ENCODE assay signal across 8 cellular contexts in genomic region chr15:82999905-83000671, GRCh38. TPM values are rescaled to one million over a fixed set of nuclear protein-coding genes. Genes with fewer than 3 reads are reported as not detected.
DNase-seq lines count a peak whose midpoint lies in the region; ATAC-seq, FAIRE-seq and TF ChIP-seq lines count a peak whose summit lies in the region.

No MANE protein-coding gene starts in this region.

- peaks cover 13% of the 10 kb centered on the region for H3K4me1 Mint-ChIP-seq in astrocyte (ENCODE audit: low read depth, unreplicated experiment)

- no peaks in the 10 kb centered on the region for H3K79me2 ChIP-seq in astrocyte (ENCODE audit: insufficient read depth, low read length)

- no peaks in the 10 kb centered on the region for H3K36me3 Mint-ChIP-seq in astrocyte (ENCODE audit: low read depth, unreplicated experiment)

- no peaks in the 10 kb centered on the region for H3K9me3 ChIP-seq in Panc1 (ENCODE audit: control insufficient read depth, insufficient read depth, low read depth, low read length)
- no peaks in the 10 kb centered on the region for H3K9me3 ChIP-seq in astrocyte (ENCODE audit: insufficient read depth, low read depth, low read length)
- H3K9me3 ChIP-seq in skeletal muscle satellite cell (replicated peaks; ENCODE audit: low read length): no peaks in the 10 kb centered on the region

- H3K4me3 ChIP-seq in Panc1 (ENCODE audit: low read depth in 2 of 2, low read length in 2 of 2): peak overlapping the region; percentile 25 to 52
- peak overlapping the region; percentile 58 for H3K4me3 ChIP-seq in astrocyte (ENCODE audit: insufficient read depth, low read depth, low read length)
- H3K4me3 ChIP-seq in skeletal muscle satellite cell (ENCODE audit: low read length): peak overlapping the region; percentile 68

- H3K27ac ChIP-seq in Panc1 (ENCODE audit: low read length): peak overlapping the region; percentile 58
- H3K27ac ChIP-seq in astrocyte (ENCODE audit: low read depth, low read length): no peak overlapping the region

- POLR2A ChIA-PET in Panc1 (lab: Charles Lee): no interaction called here

- DNase-seq in COR-L47 (lab: John Stamatoyannopoulos, UW) (peak; percentile 49), Panc1 (ENCODE audit: low read depth, low spot score) (peak; percentile 51), astrocyte (ENCODE audit: low read depth) (peak; percentile 44), hippocampal formation (lab: John Stamatoyannopoulos, UW) (peak; percentile 9 to 59), GOT3 (lab: John Stamatoyannopoulos, UW) (no peak)

- no TSS peak for BruUV-seq in Panc1 (replicated peaks; lab: Mats Ljungman, UMichigan)

- peak; percentile 72 for FAIRE-seq in astrocyte (lab: Jason Lieb, UNC)

- peak; percentile 80 for TF ChIP-seq CTCF in Panc1 (IDR thresholded peaks at IDR 0.05)
- TF ChIP-seq CTCF in astrocyte (IDR thresholded peaks at IDR 0.05; ENCODE audit: insufficient read depth, low read depth, low read length): peak; percentile 60

- in situ Hi-C loops in Panc1 (cut with HindIII; ENCODE audit: low pct_unique_long_range_greater_than_20kb, low sequenced_read_pairs): no loop called here

- H3K9me3 Mint-ChIP-seq in astrocyte (ENCODE audit: unreplicated experiment): no peaks in the 10 kb centered on the region

- H3K27me3 ChIP-seq in Panc1 (ENCODE audit: control insufficient read depth, insufficient read depth, low read length) (no peaks in the 10 kb centered on the region), astrocyte (ENCODE audit: insufficient read depth, low read length) (no peaks in the 10 kb centered on the region), skeletal muscle satellite cell (ENCODE audit: control insufficient read depth, insufficient read depth, low read length) (no peaks in the 10 kb centered on the region)

- peak overlapping the region; percentile 59 for H2AFZ ChIP-seq in astrocyte (ENCODE audit: low read depth, low read length)

- H3K4me2 ChIP-seq in astrocyte (ENCODE audit: low read length) (peak overlapping the region; percentile 90), skeletal muscle satellite cell (ENCODE audit: low read length) (peak overlapping the region; percentile 86)

- CTCF ChIA-PET in Panc1 (lab: Charles Lee): interaction anchor here (0.8 to 1.6 kb wide), 3 partner anchors 150 to 446 kb away, joined by 3 to 4 read pairs (median 3); no protein-coding TSS in a partner anchor

- no peak overlapping the region for H3K27ac Mint-ChIP-seq in astrocyte (ENCODE audit: unreplicated experiment)

- no peaks in the 10 kb centered on the region for H4K20me1 ChIP-seq in astrocyte (ENCODE audit: insufficient read depth, low read length)

- H3K27me3 Mint-ChIP-seq in astrocyte (ENCODE audit: low read depth, unreplicated experiment): no peaks in the 10 kb centered on the region

- no peak overlapping the region for H3K4me3 Mint-ChIP-seq in astrocyte (ENCODE audit: unreplicated experiment)

- peak; percentile 48 for ATAC-seq in GM19025 (IDR thresholded peaks at IDR 0.05; ENCODE audit: low read depth, unreplicated experiment)
- peak; percentile 55 for ATAC-seq in HG03571 (IDR thresholded peaks at IDR 0.05; ENCODE audit: unreplicated experiment)
- ATAC-seq in Panc1: peak; percentile 82

- H3K36me3 ChIP-seq in Panc1 (ENCODE audit: control insufficient read depth, insufficient read depth, low read length): peaks cover 3% of the 10 kb centered on the region; the same call in 1 of the 2 replicates
- no peaks in the 10 kb centered on the region for H3K36me3 ChIP-seq in astrocyte (ENCODE audit: insufficient read depth, low read length)
- no peaks in the 10 kb centered on the region for H3K36me3 ChIP-seq in skeletal muscle satellite cell (ENCODE audit: insufficient read depth, low read length)

- intact Hi-C loops in Panc1 (cut with micrococcal nuclease; ENCODE audit: unreplicated experiment): loop anchor here (2.0 kb wide), 2 partner anchors 149 to 459 kb away; partner anchors contain the start of gene RPS17

- no peaks in the 10 kb centered on the region for H3K4me1 ChIP-seq in Panc1 (ENCODE audit: control insufficient read depth, insufficient read depth, low read length)
- H3K4me1 ChIP-seq in astrocyte (ENCODE audit: insufficient read depth, low read length): no peaks in the 10 kb centered on the region
- H3K4me1 ChIP-seq in skeletal muscle satellite cell (ENCODE audit: control insufficient read depth, insufficient read depth, low read length): no peaks in the 10 kb centered on the region

- H3K9ac ChIP-seq in astrocyte (ENCODE audit: low read length) (peak overlapping the region; percentile 72), skeletal muscle satellite cell (ENCODE audit: low read depth, low read length) (peak overlapping the region; percentile 61)

RNA-seq across cellular contexts. Expression of gene C15orf40, which starts 11.4 kb away (rescaled TPM):
- total RNA-seq in Panc1 (2021; ENCODE audit: unreplicated experiment): 21.1 TPM
- polyA plus RNA-seq in Panc1 (2012; ENCODE audit: insufficient read length): 25.6 TPM
- 15.3 and 18.1 TPM in 2 replicates for total RNA-seq in astrocyte
- total RNA-seq in skeletal muscle satellite cell (2012; rRNA removed): 6.6 and 9.9 TPM in 2 replicates

RNA-seq across cellular contexts. Expression of gene RAMAC, which starts 14.1 kb away (rescaled TPM):
- total RNA-seq in Panc1 (2021; ENCODE audit: unreplicated experiment) (32.0 TPM), astrocyte (44.4 and 44.7 TPM in 2 replicates)
- 24.0 TPM for polyA plus RNA-seq in Panc1 (2012; ENCODE audit: insufficient read length)
- 26.6 and 32.2 TPM in 2 replicates for total RNA-seq in skeletal muscle satellite cell (2012; rRNA removed)

RNA-seq across cellular contexts. Expression of gene HOMER2, which starts 47.6 kb away (rescaled TPM):
- 35.9 TPM for total RNA-seq in Panc1 (2021; ENCODE audit: unreplicated experiment)
- 39.5 TPM for polyA plus RNA-seq in Panc1 (2012; ENCODE audit: insufficient read length)
- total RNA-seq in astrocyte: 12.2 and 16.6 TPM in 2 replicates
- total RNA-seq in skeletal muscle satellite cell (2012; rRNA removed): 3.7 and 4.1 TPM in 2 replicates
